11 cellular contexts compared by ENCODE assay signal in genomic region chr2:226862623-226863022, GRCh38. TPM values are rescaled to one million over a fixed set of nuclear protein-coding genes. Genes with fewer than 3 reads are reported as not detected.
DNase-seq lines count a peak whose midpoint lies in the region; ATAC-seq, FAIRE-seq and TF ChIP-seq lines count a peak whose summit lies in the region.
"Had no signal": no experiment of that assay in that cellular context is flagged by ENCODE, and none has a peak within 500 bp of the region (broad histone marks: within the 10 kb centered on the region; RNA-seq: fewer than 3 reads in every experiment).

No MANE protein-coding gene starts in this region.

- peak; percentile 93 for ATAC-seq in HG02610 (IDR thresholded peaks at IDR 0.05; ENCODE audit: unreplicated experiment)
- peak; percentile 83 for ATAC-seq in HG03469 (IDR thresholded peaks at IDR 0.05; ENCODE audit: unreplicated experiment)
- ATAC-seq: gastrocnemius medialis, right lobe of liver had no signal

- TF ChIP-seq CTCF in coronary artery (IDR thresholded peaks at IDR 0.05) = no peak

- no peak overlapping the region for H3K27ac ChIP-seq in coronary artery
- H3K27ac ChIP-seq: gastrocnemius medialis, right lobe of liver had no signal

- H3K4me3 ChIP-seq in coronary artery = no peak overlapping the region
- H3K4me3 ChIP-seq: gastrocnemius medialis, right lobe of liver had no signal

- peak; percentile 68 for FAIRE-seq in GM19239 (lab: Jason Lieb, UNC)

- DNase-seq in Daoy (ENCODE audit: low read depth) = peak; percentile 1
- DNase-seq in GM19239 (ENCODE audit: insufficient read length, low spot score) = no peak
- no peak for DNase-seq in activated CD8-positive, alpha-beta memory T cell treated with anti-CD3 and anti-CD28 coated beads, Interleukin-2, amount 50 U/mL, for 48 hours
- no peak for DNase-seq in coronary artery (ENCODE audit: low spot score)
- DNase-seq in NCI-H2081 treated with DMSO at 0.1 percent for 48 hours (lab: John Stamatoyannopoulos, UW) = no peak
- no peak for DNase-seq in T-helper 1 cell
- DNase-seq: Kasumi-1, right lobe of liver had no signal

RNA-seq across cellular contexts. Expression of gene RHBDD1, which starts 26.8 kb away (rescaled TPM):
- total RNA-seq in Daoy (2014; rRNA removed; shearing (Covaris generic)) = 4.3 and 12.6 TPM in 2 replicates
